Comparison of ENCODE assay signal across 12 cellular contexts in the genomic region with DNA sequence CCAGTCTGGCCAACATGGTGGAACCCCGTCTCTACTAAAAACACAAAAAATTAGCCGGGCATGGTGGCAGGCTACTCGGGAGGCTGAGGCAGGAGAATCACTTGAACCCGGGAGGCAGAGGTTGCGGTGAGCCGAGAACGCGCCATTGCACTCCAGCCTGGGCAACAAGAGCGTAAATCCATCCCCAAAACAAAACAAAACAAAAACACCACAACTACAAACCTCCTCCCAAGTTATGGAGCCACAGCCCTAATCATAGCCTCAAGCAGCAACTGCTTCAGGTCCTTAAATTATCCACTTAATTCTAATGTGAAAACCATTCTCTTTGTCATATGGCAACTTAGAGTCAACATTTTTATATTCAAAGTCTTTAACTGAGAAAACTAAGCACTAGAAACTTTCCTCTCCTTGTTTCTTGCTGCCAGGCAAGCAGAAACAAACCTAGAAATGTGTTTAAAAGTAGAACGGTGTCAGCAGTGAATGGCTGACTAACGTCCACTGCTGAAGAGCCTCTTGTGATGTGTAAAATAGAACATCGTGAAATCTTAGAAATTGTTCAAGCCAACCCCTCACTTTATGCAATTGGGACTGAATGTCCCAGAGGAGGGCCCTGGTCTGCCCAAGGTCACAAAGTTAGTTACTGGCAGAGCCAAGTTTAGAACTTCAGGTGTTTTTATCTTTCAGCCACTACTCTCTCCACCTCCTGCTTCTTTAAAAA. TPM values are rescaled to one million over a fixed set of nuclear protein-coding genes. Genes with fewer than 3 reads are reported as not detected.
A peak's percentile ranks its signal among the peaks of the same experiment; 100 is the strongest.
DNase-seq lines count a peak whose midpoint lies in the region; ATAC-seq and TF ChIP-seq lines count a peak whose summit lies in the region.
"Had no signal": no experiment of that assay in that cellular context is flagged by ENCODE, and none has a peak within 500 bp of the region (broad histone marks: within the 10 kb centered on the region; RNA-seq: fewer than 3 reads in every experiment).

No MANE protein-coding gene starts in this region.

- H3F3A ChIP-seq in GM23338 (replicated peaks; ENCODE audit: low read depth) (no peaks in the 10 kb centered on the region), SU-DHL-6 (ENCODE audit: insufficient read depth) (peaks cover 9% of the 10 kb centered on the region; the same call in 1 of the 2 replicates)

- H3K79me2 ChIP-seq in GM23338 (replicated peaks; ENCODE audit: insufficient read depth) (peaks cover 100% of the 10 kb centered on the region), SU-DHL-6 (ENCODE audit: insufficient read depth, low read length) (peaks cover 100% of the 10 kb centered on the region)

- H3K27ac Mint-ChIP-seq in GM23338 (peak overlapping the region; percentile 39; the same call in 1 of the 2 replicates), progenitor cell of endocrine pancreas (peak overlapping the region; percentile 0)

- TF ChIP-seq CTCF in GM23338 (conservative IDR thresholded peaks at IDR 0.05; ENCODE audit: low read depth in 2 of 2) (no peak), SU-DHL-6 (IDR thresholded peaks at IDR 0.05; ENCODE audit: insufficient read depth, low read length, poor library complexity, severe bottlenecking) (no peak), foreskin keratinocyte (conservative IDR thresholded peaks at IDR 0.05) (no peak), progenitor cell of endocrine pancreas (IDR thresholded peaks at IDR 0.05; ENCODE audit: unreplicated experiment) (no peak)

- H3K9me3 Mint-ChIP-seq in GM23338, result no peaks in the 10 kb centered on the region
- no peaks in the 10 kb centered on the region for H3K9me3 Mint-ChIP-seq in progenitor cell of endocrine pancreas (ENCODE audit: low read depth)

- H3K36me3 Mint-ChIP-seq in GM23338 (ENCODE audit: low read depth) (peaks cover 10% of the 10 kb centered on the region), progenitor cell of endocrine pancreas (ENCODE audit: insufficient read depth) (peaks cover 4% of the 10 kb centered on the region)

- no peaks in the 10 kb centered on the region for H3K27me3 ChIP-seq in GM23338 (ENCODE audit: insufficient read depth)
- no peaks in the 10 kb centered on the region for H3K27me3 ChIP-seq in SU-DHL-6 (ENCODE audit: low read length)
- no peaks in the 10 kb centered on the region for H3K27me3 ChIP-seq in foreskin keratinocyte
- H3K27me3 ChIP-seq in SJCRH30, result no peaks in the 10 kb centered on the region

- H2AFZ ChIP-seq in GM23338, result no peak overlapping the region
- no peak overlapping the region for H2AFZ ChIP-seq in SU-DHL-6 (ENCODE audit: low read depth, low read length, severe bottlenecking)

- H3K9me3 ChIP-seq in SU-DHL-6 (ENCODE audit: insufficient read depth, low read length), result no peaks in the 10 kb centered on the region
- no peaks in the 10 kb centered on the region for H3K9me3 ChIP-seq in SJCRH30 (replicated peaks)

- H3K4me2 ChIP-seq in GM23338 (no peak overlapping the region), SU-DHL-6 (ENCODE audit: low read depth, low read length, poor library complexity, severe bottlenecking) (peak overlapping the region; percentile 32)
- H3K4me2 ChIP-seq: KMS-11, smooth muscle cell had no signal

- H3K27ac ChIP-seq in GM23338 (ENCODE audit: low read depth) (peak overlapping the region; percentile 7; the same call in 1 of the 2 replicates), SU-DHL-6 (ENCODE audit: low read depth, low read length) (no peak overlapping the region), foreskin keratinocyte (peak overlapping the region; percentile 70), SJCRH30 (no peak overlapping the region)
- H3K27ac ChIP-seq: KMS-11 had no signal

- no peaks in the 10 kb centered on the region for H3K9me2 ChIP-seq in GM23338 (ENCODE audit: insufficient read depth)
- no peaks in the 10 kb centered on the region for H3K9me2 ChIP-seq in SU-DHL-6 (replicated peaks; ENCODE audit: insufficient read depth, low read length)

- H3K4me3 Mint-ChIP-seq in GM23338, result no peak overlapping the region; the same call in 2 of the 3 replicates
- no peak overlapping the region for H3K4me3 Mint-ChIP-seq in progenitor cell of endocrine pancreas (ENCODE audit: low read depth)

- H3K36me3 ChIP-seq in GM23338 (ENCODE audit: insufficient read depth), result no peaks in the 10 kb centered on the region
- H3K36me3 ChIP-seq in SU-DHL-6 (ENCODE audit: low read length), result no peaks in the 10 kb centered on the region
- peaks cover 7% of the 10 kb centered on the region for H3K36me3 ChIP-seq in SJCRH30

- H4K20me1 ChIP-seq in GM23338 (replicated peaks; ENCODE audit: insufficient read depth), result peaks cover 77% of the 10 kb centered on the region
- peaks cover 35% of the 10 kb centered on the region for H4K20me1 ChIP-seq in SU-DHL-6 (ENCODE audit: low read depth, low read length)

- H3K4me1 Mint-ChIP-seq in GM23338 (peaks cover 52% of the 10 kb centered on the region), progenitor cell of endocrine pancreas (ENCODE audit: low read depth) (peaks cover 48% of the 10 kb centered on the region)

- DNase-seq in GM23338 (ENCODE audit: low spot score), result no peak
- no peak for DNase-seq in foreskin keratinocyte
- no peak for DNase-seq in progenitor cell of endocrine pancreas (ENCODE audit: low spot score, unreplicated experiment)
- no peak for DNase-seq in NCI-H774 (lab: John Stamatoyannopoulos, UW)
- DNase-seq in NCI-H1930 (lab: John Stamatoyannopoulos, UW), result no peak
- no peak for DNase-seq in SJCRH30

- peaks cover 65% of the 10 kb centered on the region for H3K4me1 ChIP-seq in GM23338 (ENCODE audit: insufficient read depth)
- H3K4me1 ChIP-seq in foreskin keratinocyte, result peaks cover 29% of the 10 kb centered on the region
- H3K4me1 ChIP-seq in SJCRH30, result peaks cover 30% of the 10 kb centered on the region

- ATAC-seq in GM23338, result no peak
- ATAC-seq in foreskin keratinocyte, result no peak
- ATAC-seq in HG02642 (IDR thresholded peaks at IDR 0.05; ENCODE audit: poor library complexity, unreplicated experiment), result no peak

- no peak overlapping the region for H3K9ac ChIP-seq in SU-DHL-6 (ENCODE audit: low read length)
- H3K9ac ChIP-seq: KMS-11 had no signal

- H3K4me3 ChIP-seq in GM23338 (no peak overlapping the region), SU-DHL-6 (ENCODE audit: insufficient read depth, low read length, poor library complexity, severe bottlenecking) (no peak overlapping the region), SJCRH30 (no peak overlapping the region)
- H3K4me3 ChIP-seq: smooth muscle cell had no signal

- peaks cover 4% of the 10 kb centered on the region for H3K27me3 Mint-ChIP-seq in GM23338 (ENCODE audit: insufficient read depth, low read depth, poor library complexity)
- no peaks in the 10 kb centered on the region for H3K27me3 Mint-ChIP-seq in progenitor cell of endocrine pancreas

TF ChIP-seq in GM23338, 12 proteins besides CTCF, POLR2A, EP300 and RAD21:
- TF ChIP-seq REST (IDR thresholded peaks at IDR 0.05; ENCODE audit: unreplicated experiment) (no peak), EZH2phosphoT487 (IDR thresholded peaks at IDR 0.05; ENCODE audit: unreplicated experiment) (no peak), EZH2 (IDR thresholded peaks at IDR 0.05; ENCODE audit: low read depth, unreplicated experiment) (no peak), STAT1 (IDR thresholded peaks at IDR 0.05; ENCODE audit: unreplicated experiment) (no peak), CREB1 (CRISPR knock-in tag; IDR thresholded peaks at IDR 0.05; ENCODE audit: low read depth) (no peak), ETS1 (IDR thresholded peaks at IDR 0.05) (no peak)

RNA-seq across cellular contexts. Expression of gene TMEM245, which starts 5.7 kb away (rescaled TPM):
- 61.3 and 64.1 TPM in 2 replicates for total RNA-seq in GM23338 (2014; rRNA removed; shearing (Covaris generic))
- polyA plus RNA-seq in GM23338 (2016; fragmentation: Nextera tagmentation; extraction: Ambion mirVana), result 14.8 and 17.3 TPM in 2 replicates
- 36.8 and 38.6 TPM in 2 replicates for total RNA-seq in foreskin keratinocyte
- polyA plus RNA-seq in foreskin keratinocyte, result 10.1 and 12.1 TPM in 2 replicates
- total RNA-seq in progenitor cell of endocrine pancreas, result 51.1 and 57.2 TPM in 2 replicates
- total RNA-seq in SJCRH30 (2014; rRNA removed; shearing (Covaris generic)), result 49.7 and 50.7 TPM in 2 replicates

RNA-seq across cellular contexts. Expression of gene FRRS1L, which starts 53.0 kb away (rescaled TPM):
- 0.78 and 1.1 TPM in 2 replicates for total RNA-seq in GM23338 (2014; rRNA removed; shearing (Covaris generic))
- polyA plus RNA-seq in GM23338 (2016; fragmentation: Nextera tagmentation; extraction: Ambion mirVana) (0.37 and 0.54 TPM in 2 replicates), foreskin keratinocyte (0.01 TPM in 2 replicates)
- total RNA-seq in foreskin keratinocyte (0.04 TPM in 1 of 2 replicates, not detected in the other), progenitor cell of endocrine pancreas (4.9 and 6.1 TPM in 2 replicates)
- 0.02 TPM in 1 of 2 replicates, not detected in the other for total RNA-seq in SJCRH30 (2014; rRNA removed; shearing (Covaris generic))
- total RNA-seq: Daoy, esophagus mucosa had no signal
- polyA plus RNA-seq: smooth muscle cell had no signal

Comparison
In these comparisons a context has a peak if more than half of its experiments do, and no peak if none do; other contexts are left out.
1. H3K27ac ChIP-seq: peak in GM23338 (single experiment) and foreskin keratinocyte (single experiment); none in SU-DHL-6 (single experiment) and SJCRH30 (single experiment).